1 cellular context compared by ENCODE assay signal in the genomic region with DNA sequence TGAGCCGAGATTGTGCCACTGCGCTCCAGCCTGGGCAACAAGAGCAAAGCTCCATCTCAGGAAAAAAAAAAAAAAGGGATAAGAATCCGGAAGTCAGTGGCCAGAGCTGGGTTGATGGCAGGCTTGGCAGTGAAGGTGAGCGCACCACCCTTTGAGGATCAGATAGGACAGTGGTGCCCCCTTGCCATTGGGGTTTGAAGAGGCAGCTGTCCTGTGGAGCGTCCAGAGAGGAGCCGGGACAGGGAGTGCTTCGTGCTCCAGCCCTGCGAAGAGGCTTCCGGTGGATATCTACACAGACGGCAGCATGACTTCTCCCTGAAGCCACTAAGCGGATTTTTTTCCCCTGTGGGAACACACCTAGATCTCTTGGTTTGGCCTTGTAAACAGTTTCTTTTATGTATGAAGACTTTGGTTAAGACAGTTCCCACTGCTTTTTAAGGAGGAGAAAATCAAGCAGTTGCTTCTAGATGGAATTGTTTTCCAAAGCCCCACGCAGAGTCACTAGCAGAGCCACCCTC.
TF ChIP-seq lines count a peak whose summit lies in the region.

No MANE protein-coding gene starts in this region.

TF ChIP-seq in SK-N-SH, 30 proteins besides CTCF, POLR2A, EP300 and RAD21 (continued from another document):
- TF ChIP-seq, protein P1, sequence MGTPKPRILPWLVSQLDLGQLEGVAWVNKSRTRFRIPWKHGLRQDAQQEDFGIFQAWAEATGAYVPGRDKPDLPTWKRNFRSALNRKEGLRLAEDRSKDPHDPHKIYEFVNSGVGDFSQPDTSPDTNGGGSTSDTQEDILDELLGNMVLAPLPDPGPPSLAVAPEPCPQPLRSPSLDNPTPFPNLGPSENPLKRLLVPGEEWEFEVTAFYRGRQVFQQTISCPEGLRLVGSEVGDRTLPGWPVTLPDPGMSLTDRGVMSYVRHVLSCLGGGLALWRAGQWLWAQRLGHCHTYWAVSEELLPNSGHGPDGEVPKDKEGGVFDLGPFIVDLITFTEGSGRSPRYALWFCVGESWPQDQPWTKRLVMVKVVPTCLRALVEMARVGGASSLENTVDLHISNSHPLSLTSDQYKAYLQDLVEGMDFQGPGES (IDR thresholded peaks at IDR 0.05; ENCODE audit: low read depth, low read length), result no peak
- TF ChIP-seq NFIC (IDR thresholded peaks at IDR 0.05; ENCODE audit: borderline replicate concordance) (no peak), POLR2AphosphoS5 (IDR thresholded peaks at IDR 0.05; ENCODE audit: low read depth, low read length) (no peak), SIN3A (IDR thresholded peaks at IDR 0.05; ENCODE audit: borderline replicate concordance, low read depth, low read length) (no peak)
